18 cellular contexts compared by ENCODE assay signal in genomic region chr7:87339373-87339897, GRCh38. TPM values are rescaled to one million over a fixed set of nuclear protein-coding genes. Genes with fewer than 3 reads are reported as not detected.
A peak's percentile ranks its signal among the peaks of the same experiment; 100 is the strongest.
DNase-seq lines count a peak whose midpoint lies in the region; ATAC-seq, FAIRE-seq and TF ChIP-seq lines count a peak whose summit lies in the region.
"Had no signal": no experiment of that assay in that cellular context is flagged by ENCODE, and none has a peak within 500 bp of the region (broad histone marks: within the 10 kb centered on the region; RNA-seq: fewer than 3 reads in every experiment).

No MANE protein-coding gene starts in this region.

- no peaks in the 10 kb centered on the region for H3K79me2 ChIP-seq in endothelial cell of umbilical vein (ENCODE audit: control insufficient read depth, insufficient read depth, low read length)

- peak overlapping the region in 2 of 3 donors; percentile 18 to 27 for H3K27ac Mint-ChIP-seq in CD4-positive, CD25-positive, alpha-beta regulatory T cell
- no peak overlapping the region for H3K27ac Mint-ChIP-seq in CD8-positive, alpha-beta T cell
- H3K27ac Mint-ChIP-seq: H9; stimulated activated naive CD8-positive, alpha-beta T cell treated with anti-CD3 and anti-CD28 coated beads, Interleukin-15, Interleukin-2, amounts not matched to agents 100 ng/mL and 50 ng/mL, for 24 hours had no signal

- peaks cover 13% of the 10 kb centered on the region for H3K4me1 ChIP-seq in CD4-positive, CD25-positive, alpha-beta regulatory T cell (ENCODE audit: control insufficient read depth, insufficient read depth, low read length, poor library complexity, severe bottlenecking)
- H3K4me1 ChIP-seq in endothelial cell of umbilical vein (ENCODE audit: control insufficient read depth, extremely low read depth, insufficient read depth, low read length) = peaks cover 5% of the 10 kb centered on the region
- H3K4me1 ChIP-seq in CD8-positive, alpha-beta T cell (ENCODE audit: insufficient read depth, low read length) = peaks cover 6% of the 10 kb centered on the region

- peaks cover 39% of the 10 kb centered on the region for H3K36me3 Mint-ChIP-seq in CD4-positive, CD25-positive, alpha-beta regulatory T cell
- peaks cover 50% of the 10 kb centered on the region for H3K36me3 Mint-ChIP-seq in CD8-positive, alpha-beta T cell

- H3K4me2 ChIP-seq in endothelial cell of umbilical vein (ENCODE audit: insufficient read depth, low read length) = no peak overlapping the region

- DNase-seq in CD4-positive, CD25-positive, alpha-beta regulatory T cell = no peak
- peak; percentile 74 for DNase-seq in LHCN-M2 (ENCODE audit: low read depth)
- peak; percentile 98 for DNase-seq in endothelial cell of umbilical vein (ENCODE audit: low read depth, low spot score)
- DNase-seq in lung microvascular endothelial cell (ENCODE audit: low read depth in 2 of 2) = peak; percentile 37 to 88
- DNase-seq in amygdala (lab: John Stamatoyannopoulos, UW) = no peak
- DNase-seq in NCI-H1417 (lab: John Stamatoyannopoulos, UW) = no peak
- no peak for DNase-seq in CD8-positive, alpha-beta T cell
- DNase-seq: activated CD4-positive, alpha-beta T cell treated with anti-CD3 and anti-CD28 coated beads, Interleukin-2, amount 50 U/mL, for 1 hour; activated naive CD4-positive, alpha-beta T cell; aorta; H9; Kasumi-1; stimulated activated CD4-positive, alpha-beta T cell treated with anti-CD3 and anti-CD28 coated beads, Interleukin-2, amount 100 ng/mL, for 24 hours; trophoblast cell had no signal

- TF ChIP-seq POLR2A in endothelial cell of umbilical vein (IDR thresholded peaks at IDR 0.05; ENCODE audit: low read depth, low read length) = no peak

- no peaks in the 10 kb centered on the region for H3K27me3 Mint-ChIP-seq in CD4-positive, CD25-positive, alpha-beta regulatory T cell
- no peaks in the 10 kb centered on the region for H3K27me3 Mint-ChIP-seq in CD8-positive, alpha-beta T cell (ENCODE audit: low read depth)
- H3K27me3 Mint-ChIP-seq: stimulated activated naive CD8-positive, alpha-beta T cell treated with anti-CD3 and anti-CD28 coated beads, Interleukin-15, Interleukin-2, amounts not matched to agents 100 ng/mL and 50 ng/mL, for 24 hours had no signal

- ATAC-seq in CD4-positive, CD25-positive, alpha-beta regulatory T cell (ENCODE audit: low read depth in 2 of 2) = no peak
- ATAC-seq in CD8-positive, alpha-beta T cell = no peak
- no peak for ATAC-seq in HG02840 (IDR thresholded peaks at IDR 0.05; ENCODE audit: low FRiP score, unreplicated experiment)

- no peaks in the 10 kb centered on the region for H3K9me3 ChIP-seq in CD4-positive, CD25-positive, alpha-beta regulatory T cell (ENCODE audit: control insufficient read depth in 2 of 2, low read length in 2 of 2)
- no peaks in the 10 kb centered on the region for H3K9me3 ChIP-seq in endothelial cell of umbilical vein (replicated peaks; ENCODE audit: control insufficient read depth, insufficient read depth, low read length)
- no peaks in the 10 kb centered on the region for H3K9me3 ChIP-seq in CD8-positive, alpha-beta T cell (ENCODE audit: low read length)

- H3K4me1 Mint-ChIP-seq in CD4-positive, CD25-positive, alpha-beta regulatory T cell = peaks cover 11 to 23% (median 22%) of the 10 kb centered on the region in 4 donors
- peaks cover 23% of the 10 kb centered on the region for H3K4me1 Mint-ChIP-seq in CD8-positive, alpha-beta T cell (ENCODE audit: low read depth)

- H3K36me3 ChIP-seq in CD4-positive, CD25-positive, alpha-beta regulatory T cell (ENCODE audit: control insufficient read depth, insufficient read depth, low read length) = peaks cover 12% of the 10 kb centered on the region
- no peaks in the 10 kb centered on the region for H3K36me3 ChIP-seq in endothelial cell of umbilical vein (ENCODE audit: control insufficient read depth in 2 of 2, extremely low read depth in 1 of 2, insufficient read depth in 2 of 2, low read length in 2 of 2)
- H3K36me3 ChIP-seq in CD8-positive, alpha-beta T cell (ENCODE audit: insufficient read depth, low read length) = no peaks in the 10 kb centered on the region

- H2AFZ ChIP-seq in endothelial cell of umbilical vein (ENCODE audit: low read depth, low read length) = no peak overlapping the region

- TF ChIP-seq CTCF in endothelial cell of umbilical vein (IDR thresholded peaks at IDR 0.05; ENCODE audit: extremely low read depth in 1 of 2, insufficient read depth in 1 of 2, low read depth in 1 of 2, low read length in 2 of 2) = no peak
- TF ChIP-seq CTCF in CD8-positive, alpha-beta T cell (IDR thresholded peaks at IDR 0.05) = no peak

- FAIRE-seq in endothelial cell of umbilical vein (lab: Jason Lieb, UNC) = no peak

- no peak overlapping the region for H3K9ac ChIP-seq in endothelial cell of umbilical vein (replicated peaks; ENCODE audit: extremely low read depth, insufficient read depth, low read length)

- BruUV-seq in endothelial cell of umbilical vein (replicated peaks; lab: Mats Ljungman, UMichigan) = no TSS peak

- intact Hi-C loops in endothelial cell of umbilical vein (cut with micrococcal nuclease) = no loop called here
- intact Hi-C loops in CD8-positive, alpha-beta T cell (cut with DNase I, micrococcal nuclease) = loop anchor here in 1 of 2 experiments (2.0 kb wide), 1 partner anchor 15 kb away; no protein-coding TSS in a partner anchor

- no peak overlapping the region for H3K4me3 Mint-ChIP-seq in CD4-positive, CD25-positive, alpha-beta regulatory T cell
- H3K4me3 Mint-ChIP-seq in CD8-positive, alpha-beta T cell = no peak overlapping the region
- H3K4me3 Mint-ChIP-seq: H9; stimulated activated naive CD8-positive, alpha-beta T cell treated with anti-CD3 and anti-CD28 coated beads, Interleukin-15, Interleukin-2, amounts not matched to agents 100 ng/mL and 50 ng/mL, for 24 hours had no signal

- H3K4me3 ChIP-seq in CD4-positive, CD25-positive, alpha-beta regulatory T cell (ENCODE audit: low read depth, low read length) = no peak overlapping the region
- no peak overlapping the region for H3K4me3 ChIP-seq in endothelial cell of umbilical vein (replicated peaks in 1 of 3; ENCODE audit: insufficient read depth in 1 of 3, low read depth in 1 of 3, low read length in 3 of 3)
- H3K4me3 ChIP-seq in CD8-positive, alpha-beta T cell (ENCODE audit: low read depth, low read length) = no peak overlapping the region

- no peaks in the 10 kb centered on the region for H3K9me1 ChIP-seq in endothelial cell of umbilical vein (replicated peaks; ENCODE audit: control insufficient read depth, extremely low read depth, insufficient read depth, low read length)

- peaks cover 0 to 3% (median 0%) of the 10 kb centered on the region in 7 donors for H3K9me3 Mint-ChIP-seq in CD4-positive, CD25-positive, alpha-beta regulatory T cell
- no peaks in the 10 kb centered on the region for H3K9me3 Mint-ChIP-seq in CD8-positive, alpha-beta T cell

- dilution Hi-C loops in endothelial cell of umbilical vein (cut with MboI; ENCODE audit: extremely low pct_ligation_motif_present, low sequenced_read_pairs) = no loop called here

- H3K27me3 ChIP-seq in CD4-positive, CD25-positive, alpha-beta regulatory T cell (ENCODE audit: control insufficient read depth, insufficient read depth, low read length) = no peaks in the 10 kb centered on the region
- no peaks in the 10 kb centered on the region for H3K27me3 ChIP-seq in endothelial cell of umbilical vein (ENCODE audit: control insufficient read depth in 2 of 2, insufficient read depth in 2 of 2, low read length in 2 of 2)
- no peaks in the 10 kb centered on the region for H3K27me3 ChIP-seq in CD8-positive, alpha-beta T cell (ENCODE audit: insufficient read depth, low read length)

- H4K20me1 ChIP-seq in endothelial cell of umbilical vein (replicated peaks; ENCODE audit: control insufficient read depth, extremely low read depth, insufficient read depth, low read length) = no peaks in the 10 kb centered on the region

- CTCF ChIA-PET in endothelial cell of umbilical vein (lab: Charles Lee) = interaction anchor here (1.0 kb wide), 1 partner anchor 13 kb away, joined by 4 read pairs; no protein-coding TSS in a partner anchor
- CTCF ChIA-PET in CD8-positive, alpha-beta T cell (lab: Charles Lee) = no interaction called here

- POLR2A ChIA-PET in endothelial cell of umbilical vein (lab: Charles Lee) = no interaction called here
- POLR2A ChIA-PET in CD8-positive, alpha-beta T cell (lab: Charles Lee) = no interaction called here

- no peak overlapping the region for H3K27ac ChIP-seq in CD4-positive, CD25-positive, alpha-beta regulatory T cell (ENCODE audit: insufficient read depth, low read length, poor library complexity, severe bottlenecking)
- no peak overlapping the region for H3K27ac ChIP-seq in endothelial cell of umbilical vein (ENCODE audit: insufficient read depth, low read depth, low read length)
- no peak overlapping the region for H3K27ac ChIP-seq in CD8-positive, alpha-beta T cell (ENCODE audit: low read depth, low read length)
- H3K27ac ChIP-seq: epithelial cell of prostate, RWPE1 had no signal

TF ChIP-seq in endothelial cell of umbilical vein, 7 proteins besides CTCF, POLR2A, EP300 and RAD21 (continues in another document):
- TF ChIP-seq POLR2AphosphoS5 (IDR thresholded peaks at IDR 0.05; ENCODE audit: insufficient read depth, low read depth, low read length) (no peak), GATA2 (IDR thresholded peaks at IDR 0.05; ENCODE audit: insufficient read depth, insufficient read length, low read depth, low read length) (no peak), EZH2 (IDR thresholded peaks at IDR 0.05; ENCODE audit: borderline replicate concordance, low read depth, low read length, severe bottlenecking) (no peak), FOS (IDR thresholded peaks at IDR 0.05; ENCODE audit: borderline replicate concordance, insufficient read depth, low read length) (no peak), JUN (IDR thresholded peaks at IDR 0.05; ENCODE audit: borderline replicate concordance, insufficient read depth, insufficient read length, low read depth) (no peak)

RNA-seq across cellular contexts. Expression of gene CROT, which starts 6.0 kb away (rescaled TPM):
- total RNA-seq in CD4-positive, CD25-positive, alpha-beta regulatory T cell = 12.4 TPM
- 1 to 10 TPM; 5.8 to 6.8 (median 6.5) TPM for polyA plus RNA-seq in CD4-positive, CD25-positive, alpha-beta regulatory T cell
- 24.8 and 32.4 TPM in 2 replicates for total RNA-seq in LHCN-M2 (2014; rRNA removed)
- 10.4 TPM for polyA plus RNA-seq in LHCN-M2 (2012)
- 5.7 and 6.6 TPM in 2 replicates for total RNA-seq in endothelial cell of umbilical vein
- polyA plus RNA-seq in endothelial cell of umbilical vein = 2.7 and 3.3 TPM in 2 replicates
- 2.1 and 3.1 TPM in 2 replicates for polyA plus RNA-seq in endothelial cell of umbilical vein (2011; cell fraction: cytosol; rRNA removed)
- polyA plus RNA-seq in endothelial cell of umbilical vein (2011; cell fraction: nucleus; rRNA removed) = 17.5 and 20.3 TPM in 2 replicates
- polyA plus RNA-seq in endothelial cell of umbilical vein (2012) = 5.6 and 8.9 TPM in 2 replicates
- polyA minus RNA-seq in endothelial cell of umbilical vein = 5.2 and 5.7 TPM in 2 replicates
- polyA minus RNA-seq in endothelial cell of umbilical vein (2011; cell fraction: cytosol; rRNA and poly(A)+ RNA removed) = 0.82 TPM
- polyA minus RNA-seq in endothelial cell of umbilical vein (2011; cell fraction: nucleus; rRNA and poly(A)+ RNA removed) = 14.8 and 20.8 TPM in 2 replicates
- total RNA-seq in lung microvascular endothelial cell = 2.2 and 3.5 TPM in 2 replicates
- 1 to 10 TPM; 5.3 to 7.2 TPM for total RNA-seq in CD8-positive, alpha-beta T cell

Comparison
In these comparisons a context has a peak if more than half of its experiments do, and no peak if none do; other contexts are left out.
1. DNase-seq: peak in LHCN-M2 (single experiment), endothelial cell of umbilical vein (single experiment) and lung microvascular endothelial cell (2 of 2); none in CD4-positive, CD25-positive, alpha-beta regulatory T cell (0 of 3), amygdala (0 of 56), NCI-H1417 (0 of 3) and CD8-positive, alpha-beta T cell (0 of 7).